ENCODE assay signal across 8 cellular contexts in genomic region chr15:67066041-67067021, GRCh38. TPM values are rescaled to one million over a fixed set of nuclear protein-coding genes. Genes with fewer than 3 reads are reported as not detected.
DNase-seq lines count a peak whose midpoint lies in the region; ATAC-seq, FAIRE-seq and TF ChIP-seq lines count a peak whose summit lies in the region.

No MANE protein-coding gene starts in this region.

- ATAC-seq in A549 (0 out of 6 replicates have a peak, but pooled peaks of 1 of the 2 experiments have one; percentile 0), GM21786 (IDR thresholded peaks at IDR 0.05; ENCODE audit: unreplicated experiment) (peak; percentile 5), T-helper 17 cell (peak; percentile 15), GM21390 (IDR thresholded peaks at IDR 0.05; ENCODE audit: unreplicated experiment) (no peak), HG03196 (IDR thresholded peaks at IDR 0.05; ENCODE audit: unreplicated experiment) (no peak)

- TF ChIP-seq RAD21 in A549 (conservative IDR thresholded peaks at IDR 0.05 in 1 of 2, IDR thresholded peaks at IDR 0.05 in 1 of 2), result no peak

- H3K9me3 ChIP-seq in A549, result no peaks in the 10 kb centered on the region
- H3K9me3 ChIP-seq in T-helper 17 cell (ENCODE audit: control insufficient read depth, low read length, poor library complexity, severe bottlenecking), result no peaks in the 10 kb centered on the region
- no peaks in the 10 kb centered on the region for H3K9me3 ChIP-seq in mucosa of stomach (ENCODE audit: control insufficient read depth, low read length)

- H3K27me3 Mint-ChIP-seq in T-helper 17 cell, result no peaks in the 10 kb centered on the region

- H3K36me3 Mint-ChIP-seq in T-helper 17 cell (ENCODE audit: low read depth), result no peaks in the 10 kb centered on the region

- no peak for TF ChIP-seq POLR2A in A549 (IDR thresholded peaks at IDR 0.05; ENCODE audit: low read length)

- peak overlapping the region; percentile 94 for H3K4me2 ChIP-seq in A549

- peaks cover 53% of the 10 kb centered on the region for H3K4me1 Mint-ChIP-seq in T-helper 17 cell

- peak overlapping the region; percentile 93 for H3K9ac ChIP-seq in mucosa of stomach (ENCODE audit: low read length)

- TF ChIP-seq EP300 in A549 (IDR thresholded peaks at IDR 0.05), result no peak

- DNase-seq in A549 (ENCODE audit: low read depth in 1 of 2, low spot score in 1 of 2), result no peak
- peak in 1 of 3 donors; percentile 18 for DNase-seq in T-helper 17 cell
- no peak for DNase-seq in coronary artery (ENCODE audit: low spot score)
- DNase-seq in urothelium cell line (ENCODE audit: low spot score), result peak; percentile 48

- H3K27ac ChIP-seq in A549, result peak overlapping the region; percentile 89 to 96
- H3K27ac ChIP-seq in coronary artery, result peak overlapping the region; percentile 88 to 95

- WGBS in A549 (ENCODE audit: missing lambda C conversion rate), result under 1% methylated on average over 56 of the region's 74 CpGs

- POLR2A ChIA-PET in A549 (lab: Yijun Ruan, JAX), result interaction anchor here (0.6 to 2.1 kb wide), 24 partner anchors 8 to 188 kb away, joined by 3 to 17 read pairs (median 4); partner anchors contain the start of genes AAGAB and IQCH

- FAIRE-seq in A549 (lab: Jason Lieb, UNC) (no peak), urothelium cell line (lab: Jason Lieb, UNC) (no peak)

- H3K27me3 ChIP-seq in mucosa of stomach (ENCODE audit: control insufficient read depth, insufficient read depth, low read length), result no peaks in the 10 kb centered on the region

- H3K4me3 Mint-ChIP-seq in T-helper 17 cell, result peak overlapping the region; percentile 97

- peak overlapping the region; percentile 95 for H3K4me3 ChIP-seq in A549
- peak overlapping the region; percentile 94 for H3K4me3 ChIP-seq in coronary artery
- H3K4me3 ChIP-seq in mucosa of stomach (ENCODE audit: low read length), result peak overlapping the region; percentile 88

- CTCF ChIA-PET in A549 (lab: Yijun Ruan, JAX), result interaction anchor here (0.5 to 8.0 kb wide), 18 partner anchors 8 to 158 kb away, joined by 3 to 66 read pairs (median 4); no protein-coding TSS in a partner anchor

- H3K4me1 ChIP-seq in A549 (peaks cover 60% of the 10 kb centered on the region), mucosa of stomach (ENCODE audit: control insufficient read depth, insufficient read depth, low read length) (peaks cover 57% of the 10 kb centered on the region)

- no peaks in the 10 kb centered on the region for H3K36me3 ChIP-seq in mucosa of stomach (ENCODE audit: control insufficient read depth, insufficient read depth, low read length)

- peak overlapping the region; percentile 99 for H3K27ac Mint-ChIP-seq in T-helper 17 cell

- TF ChIP-seq CTCF in A549 (IDR thresholded peaks at IDR 0.05) (no peak; the same call in 2 of the 3 replicates), coronary artery (IDR thresholded peaks at IDR 0.05) (no peak)

TF ChIP-seq in A549, 52 proteins besides CTCF, POLR2A, EP300 and RAD21 (continues in another document):
- no peak for TF ChIP-seq REST (IDR thresholded peaks at IDR 0.05)
- TF ChIP-seq BHLHE40 (IDR thresholded peaks at IDR 0.05; ENCODE audit: low read depth, low read length), result no peak
- peak in 1 of 2 experiments; percentile 22; a peak in 2 of 5 replicates for TF ChIP-seq JUN (IDR thresholded peaks at IDR 0.05)
- no peak for TF ChIP-seq ATOH8 (CRISPR knock-in tag; IDR thresholded peaks at IDR 0.05; ENCODE audit: low read depth)
- no peak for TF ChIP-seq GATA3 (IDR thresholded peaks at IDR 0.05; ENCODE audit: borderline replicate concordance)
- TF ChIP-seq USF2 (IDR thresholded peaks at IDR 0.05), result no peak
- 0 out of 2 replicates have a peak, but pooled peaks have one; percentile 5 for TF ChIP-seq MYC (IDR thresholded peaks at IDR 0.05; ENCODE audit: borderline replicate concordance, low read length)
- no peak for TF ChIP-seq HEYL (CRISPR knock-in tag; IDR thresholded peaks at IDR 0.05)
- no peak for TF ChIP-seq TP53 (CRISPR knock-in tag; IDR thresholded peaks at IDR 0.05)
- no peak for TF ChIP-seq TFCP2L1 (CRISPR knock-in tag; IDR thresholded peaks at IDR 0.05)
- TF ChIP-seq SMC3 (IDR thresholded peaks at IDR 0.05), result no peak
- TF ChIP-seq RNF2 (IDR thresholded peaks at IDR 0.05; ENCODE audit: borderline replicate concordance, low read depth), result no peak
- 0 out of 2 replicates have a peak, but pooled peaks have one; percentile 5 for TF ChIP-seq HOXB13 (CRISPR knock-in tag; IDR thresholded peaks at IDR 0.05; ENCODE audit: low read depth)
- no peak for TF ChIP-seq MAFK (IDR thresholded peaks at IDR 0.05; ENCODE audit: partially characterized antibody)
- no peak for TF ChIP-seq E2F6 (IDR thresholded peaks at IDR 0.05; ENCODE audit: borderline replicate concordance, low read depth)
- 0 out of 2 replicates have a peak, but pooled peaks have one; percentile 48 for TF ChIP-seq POLR2AphosphoS2 (conservative IDR thresholded peaks at IDR 0.05; ENCODE audit: low read length)
- TF ChIP-seq RCOR1 (IDR thresholded peaks at IDR 0.05; ENCODE audit: low read depth, low read length), result no peak
- no peak for TF ChIP-seq ZC3H11A (IDR thresholded peaks at IDR 0.05)
- peak; percentile 67; the same call in 1 of the 2 replicates for TF ChIP-seq HOXA7 (CRISPR knock-in tag; IDR thresholded peaks at IDR 0.05)
- no peak for TF ChIP-seq CHD4 (IDR thresholded peaks at IDR 0.05; ENCODE audit: borderline replicate concordance)
- peak; percentile 35 for TF ChIP-seq PHF8 (IDR thresholded peaks at IDR 0.05; ENCODE audit: borderline replicate concordance, low read depth)
- no peak for TF ChIP-seq KDM1A (IDR thresholded peaks at IDR 0.05; ENCODE audit: low read depth)
- TF ChIP-seq JUNB (IDR thresholded peaks at IDR 0.05), result no peak
- TF ChIP-seq CBX8 (IDR thresholded peaks at IDR 0.05), result no peak
- TF ChIP-seq NR3C1 (IDR thresholded peaks at IDR 0.05), result no peak
- no peak for TF ChIP-seq ZNF302 (CRISPR knock-in tag; IDR thresholded peaks at IDR 0.05)
- TF ChIP-seq EHF (CRISPR knock-in tag; IDR thresholded peaks at IDR 0.05), result no peak
- no peak for TF ChIP-seq RARB (CRISPR knock-in tag; IDR thresholded peaks at IDR 0.05)
- TF ChIP-seq ZSCAN20 (CRISPR knock-in tag; IDR thresholded peaks at IDR 0.05), result no peak
- TF ChIP-seq MAX (IDR thresholded peaks at IDR 0.05), result peak; percentile 51
- TF ChIP-seq FOSL2 (IDR thresholded peaks at IDR 0.05), result no peak
- no peak for TF ChIP-seq FOSL2 (CRISPR knock-in tag; IDR thresholded peaks at IDR 0.05)

RNA-seq across cellular contexts. Expression of gene SMAD3, which starts 0.9 kb away (rescaled TPM):
- polyA plus RNA-seq in A549 (2011; rRNA removed) (77.2 and 101 TPM in 2 replicates), A549 (2017; fragmentation: RNase III; extraction: RNeasy Plus Mini Kit Qiagen cat#74134 plus additional on column Dnase treatment) (74.6 to 106 TPM (median 93.4 TPM) in 3 replicates)
- 116 and 161 TPM in 2 replicates for polyA plus RNA-seq in A549 (2012; cell fraction: cytosol; rRNA removed)
- polyA plus RNA-seq in A549 (2012; cell fraction: nucleus; rRNA removed), result 256 and 267 TPM in 2 replicates
- 138 and 158 TPM in 2 replicates for polyA minus RNA-seq in A549 (2011; rRNA and poly(A)+ RNA removed)
- 10 to 100 TPM; 79.8 to 82.9 TPM for total RNA-seq in T-helper 17 cell

Comparison
In these comparisons a context has a peak if more than half of its experiments do, and no peak if none do; other contexts are left out.
1. ATAC-seq: peak in GM21786 (single experiment) and T-helper 17 cell (single experiment); none in GM21390 (single experiment) and HG03196 (single experiment).
2. Peak in every context shown above with its lines, with median percentiles within 50 percentile points of each other: H3K4me3 ChIP-seq.